Comparison of ENCODE assay signal across 1 cellular context in genomic region chr11:62880803-62881578, GRCh38.
TF ChIP-seq lines count a peak whose summit lies in the region.

Gene SLC3A2 (plus strand): TSS chr11:62880896. CDS start chr11:62881024, 128 bp downstream.

TF ChIP-seq in K562, 482 proteins besides CTCF, POLR2A, EP300 and RAD21 (continued from another document and continues in another):
- TF ChIP-seq MGA (IDR thresholded peaks at IDR 0.05) (peak; percentile 81), ZNF224 (CRISPR knock-in tag; IDR thresholded peaks at IDR 0.05) (no peak), E2F4 (CRISPR knock-in tag; IDR thresholded peaks at IDR 0.05; ENCODE audit: low read depth) (peak; percentile 53), PHF21A (IDR thresholded peaks at IDR 0.05; ENCODE audit: borderline replicate concordance, low read depth) (0 out of 2 replicates have a peak, but pooled peaks have one; percentile 54), MCM2 (IDR thresholded peaks at IDR 0.05; ENCODE audit: low read depth) (no peak), ZNF592 (IDR thresholded peaks at IDR 0.05) (peak; percentile 81), MED1 (CRISPR knock-in tag; IDR thresholded peaks at IDR 0.05; ENCODE audit: borderline replicate concordance) (0 out of 2 replicates have a peak, but pooled peaks have one; percentile 24), HMGN3 (IDR thresholded peaks at IDR 0.05; ENCODE audit: borderline replicate concordance, extremely low read depth, insufficient read length, low read depth, low read length) (peak; percentile 85), ZNF212 (CRISPR knock-in tag; IDR thresholded peaks at IDR 0.05) (0 out of 2 replicates have a peak, but pooled peaks have one; percentile 75), MAX (CRISPR knock-in tag; IDR thresholded peaks at IDR 0.05) (peak; percentile 93), CTCFL (IDR thresholded peaks at IDR 0.05; ENCODE audit: borderline replicate concordance, insufficient read depth, low read depth, low read length, poor library complexity, severe bottlenecking) (peak; percentile 95), ZNF324 (CRISPR knock-in tag; IDR thresholded peaks at IDR 0.05) (0 out of 2 replicates have a peak, but pooled peaks have one; percentile 25), TRIM28 (IDR thresholded peaks at IDR 0.05) (no peak), ZNF583 (CRISPR knock-in tag; IDR thresholded peaks at IDR 0.05) (no peak), MAFK (IDR thresholded peaks at IDR 0.05; ENCODE audit: low read length) (no peak), ZBTB2 (IDR thresholded peaks at IDR 0.05) (no peak), ZNF165 (CRISPR knock-in tag; IDR thresholded peaks at IDR 0.05; ENCODE audit: borderline replicate concordance) (no peak), THRAP3 (IDR thresholded peaks at IDR 0.05; ENCODE audit: borderline replicate concordance) (peak; percentile 49; the same call in 1 of the 2 replicates), ZNF699 (CRISPR knock-in tag; IDR thresholded peaks at IDR 0.05; ENCODE audit: insufficient replicate concordance) (no peak), NCOA2 (IDR thresholded peaks at IDR 0.05; ENCODE audit: partially characterized antibody in 2 of 2) (no peak), MAFG (tag; conservative IDR thresholded peaks at IDR 0.05) (no peak), THRA (IDR thresholded peaks at IDR 0.05) (no peak), PRDM10 (IDR thresholded peaks at IDR 0.05; ENCODE audit: partially characterized antibody) (peak; percentile 89), FOXA3 (CRISPR knock-in tag; conservative IDR thresholded peaks at IDR 0.05 in 1 of 2, IDR thresholded peaks at IDR 0.05 in 1 of 2) (0 out of 4 replicates have a peak, but pooled peaks of 1 of the 2 experiments have one; percentile 73), MYC (IDR thresholded peaks at IDR 0.05; ENCODE audit: low read depth, low read length) (no peak; the same call in none of the 2 replicates), MYC (CRISPR knock-in tag; IDR thresholded peaks at IDR 0.05; ENCODE audit: borderline replicate concordance, low read depth) (peak; percentile 94)
